ENCODE assay signal across 1 cellular context in the genomic region with DNA sequence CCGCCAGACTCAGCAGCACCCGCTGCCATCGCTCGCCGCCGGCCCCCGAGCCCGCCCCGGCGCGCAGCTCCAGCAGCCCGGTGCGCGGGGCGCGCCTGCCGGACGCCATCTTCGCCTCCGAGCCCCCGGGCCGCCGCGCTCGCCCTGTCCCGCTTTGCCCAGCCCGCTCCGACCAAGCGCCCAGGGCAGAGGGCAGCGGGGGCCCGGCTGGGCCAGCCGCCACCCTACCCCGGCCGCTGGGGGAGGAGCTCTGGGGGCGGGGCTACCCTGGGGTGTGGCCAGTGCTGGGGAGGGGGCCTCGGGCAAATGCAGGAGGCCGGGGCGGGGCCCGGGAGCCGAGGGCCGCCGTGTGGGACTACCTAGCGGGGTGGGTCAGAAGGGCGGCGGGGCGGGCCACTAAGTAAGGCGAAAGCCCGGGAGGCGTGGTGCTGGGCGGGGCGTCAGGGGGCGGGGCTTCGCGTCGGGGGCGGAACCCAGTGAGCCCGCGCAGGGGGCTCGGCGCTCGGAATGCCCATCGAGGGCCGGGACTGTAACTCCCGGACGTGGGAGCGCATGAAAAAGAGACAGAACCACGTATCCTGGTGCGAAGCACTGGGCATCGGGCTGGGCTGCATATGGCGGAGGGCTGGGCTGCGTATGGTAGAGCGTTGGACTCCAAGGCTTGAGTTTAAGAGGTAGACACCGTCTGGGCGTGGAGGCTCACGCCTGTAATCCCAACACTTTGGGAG.
TF ChIP-seq lines count a peak whose summit lies in the region.

A gene (minus strand): TSS at position 252 of the 728 bp plus-strand sequence. CDS start 143 bp downstream, at position 109.

TF ChIP-seq in HepG2, 621 proteins besides CTCF, POLR2A, EP300 and RAD21 (continued from another document and continues in another):
- TF ChIP-seq, protein P1, sequence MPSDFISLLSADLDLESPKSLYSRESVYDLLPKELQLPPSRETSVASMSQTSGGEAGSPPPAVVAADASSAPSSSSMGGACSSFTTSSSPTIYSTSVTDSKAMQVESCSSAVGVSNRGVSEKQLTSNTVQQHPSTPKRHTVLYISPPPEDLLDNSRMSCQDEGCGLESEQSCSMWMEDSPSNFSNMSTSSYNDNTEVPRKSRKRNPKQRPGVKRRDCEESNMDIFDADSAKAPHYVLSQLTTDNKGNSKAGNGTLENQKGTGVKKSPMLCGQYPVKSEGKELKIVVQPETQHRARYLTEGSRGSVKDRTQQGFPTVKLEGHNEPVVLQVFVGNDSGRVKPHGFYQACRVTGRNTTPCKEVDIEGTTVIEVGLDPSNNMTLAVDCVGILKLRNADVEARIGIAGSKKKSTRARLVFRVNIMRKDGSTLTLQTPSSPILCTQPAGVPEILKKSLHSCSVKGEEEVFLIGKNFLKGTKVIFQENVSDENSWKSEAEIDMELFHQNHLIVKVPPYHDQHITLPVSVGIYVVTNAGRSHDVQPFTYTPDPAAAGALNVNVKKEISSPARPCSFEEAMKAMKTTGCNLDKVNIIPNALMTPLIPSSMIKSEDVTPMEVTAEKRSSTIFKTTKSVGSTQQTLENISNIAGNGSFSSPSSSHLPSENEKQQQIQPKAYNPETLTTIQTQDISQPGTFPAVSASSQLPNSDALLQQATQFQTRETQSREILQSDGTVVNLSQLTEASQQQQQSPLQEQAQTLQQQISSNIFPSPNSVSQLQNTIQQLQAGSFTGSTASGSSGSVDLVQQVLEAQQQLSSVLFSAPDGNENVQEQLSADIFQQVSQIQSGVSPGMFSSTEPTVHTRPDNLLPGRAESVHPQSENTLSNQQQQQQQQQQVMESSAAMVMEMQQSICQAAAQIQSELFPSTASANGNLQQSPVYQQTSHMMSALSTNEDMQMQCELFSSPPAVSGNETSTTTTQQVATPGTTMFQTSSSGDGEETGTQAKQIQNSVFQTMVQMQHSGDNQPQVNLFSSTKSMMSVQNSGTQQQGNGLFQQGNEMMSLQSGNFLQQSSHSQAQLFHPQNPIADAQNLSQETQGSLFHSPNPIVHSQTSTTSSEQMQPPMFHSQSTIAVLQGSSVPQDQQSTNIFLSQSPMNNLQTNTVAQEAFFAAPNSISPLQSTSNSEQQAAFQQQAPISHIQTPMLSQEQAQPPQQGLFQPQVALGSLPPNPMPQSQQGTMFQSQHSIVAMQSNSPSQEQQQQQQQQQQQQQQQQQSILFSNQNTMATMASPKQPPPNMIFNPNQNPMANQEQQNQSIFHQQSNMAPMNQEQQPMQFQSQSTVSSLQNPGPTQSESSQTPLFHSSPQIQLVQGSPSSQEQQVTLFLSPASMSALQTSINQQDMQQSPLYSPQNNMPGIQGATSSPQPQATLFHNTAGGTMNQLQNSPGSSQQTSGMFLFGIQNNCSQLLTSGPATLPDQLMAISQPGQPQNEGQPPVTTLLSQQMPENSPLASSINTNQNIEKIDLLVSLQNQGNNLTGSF (CRISPR knock-in tag; IDR thresholded peaks at IDR 0.05), result peak; percentile 57; the same call in 1 of the 2 replicates
- TF ChIP-seq ZNF569 (CRISPR knock-in tag; IDR thresholded peaks at IDR 0.05; ENCODE audit: borderline replicate concordance), result no peak
- TF ChIP-seq MLLT10 (CRISPR knock-in tag; IDR thresholded peaks at IDR 0.05), result no peak
- TF ChIP-seq MBNL3 (CRISPR knock-in tag; conservative IDR thresholded peaks at IDR 0.05), result no peak
- TF ChIP-seq ATF1 (CRISPR knock-in tag; IDR thresholded peaks at IDR 0.05), result no peak
- no peak for TF ChIP-seq NR3C1 (CRISPR knock-in tag; IDR thresholded peaks at IDR 0.05)
- no peak for TF ChIP-seq CCAR2 (optimal IDR thresholded peaks at IDR 0.05; ENCODE audit: low read depth, low read length)
- TF ChIP-seq, protein P2, sequence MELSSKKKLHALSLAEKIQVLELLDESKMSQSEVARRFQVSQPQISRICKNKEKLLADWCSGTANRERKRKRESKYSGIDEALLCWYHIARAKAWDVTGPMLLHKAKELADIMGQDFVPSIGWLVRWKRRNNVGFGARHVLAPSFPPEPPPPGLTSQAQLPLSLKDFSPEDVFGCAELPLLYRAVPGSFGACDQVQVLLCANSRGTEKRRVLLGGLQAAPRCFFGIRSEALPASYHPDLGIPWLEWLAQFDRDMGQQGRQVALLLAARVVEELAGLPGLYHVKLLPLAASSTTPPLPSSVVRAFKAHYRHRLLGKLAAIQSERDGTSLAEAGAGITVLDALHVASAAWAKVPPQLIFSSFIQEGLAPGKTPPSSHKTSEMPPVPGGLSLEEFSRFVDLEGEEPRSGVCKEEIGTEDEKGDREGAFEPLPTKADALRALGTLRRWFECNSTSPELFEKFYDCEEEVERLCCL (CRISPR knock-in tag; IDR thresholded peaks at IDR 0.05; ENCODE audit: borderline replicate concordance), result 0 out of 2 replicates have a peak, but pooled peaks have one; percentile 32
- TF ChIP-seq ZNF850 (CRISPR knock-in tag; conservative IDR thresholded peaks at IDR 0.05), result no peak
- no peak for TF ChIP-seq ZBTB20 (CRISPR knock-in tag; IDR thresholded peaks at IDR 0.05; ENCODE audit: borderline replicate concordance, low read depth)
- TF ChIP-seq ZNF484 (CRISPR knock-in tag; IDR thresholded peaks at IDR 0.05; ENCODE audit: borderline replicate concordance, low read depth), result no peak; the same call in 1 of the 2 replicates
- peak; percentile 74; the same call in 1 of the 2 replicates for TF ChIP-seq MEIS1 (CRISPR knock-in tag; IDR thresholded peaks at IDR 0.05; ENCODE audit: borderline replicate concordance)
- TF ChIP-seq NAIF1 (CRISPR knock-in tag; IDR thresholded peaks at IDR 0.05; ENCODE audit: borderline replicate concordance), result no peak
- TF ChIP-seq GABPB1 (CRISPR knock-in tag; IDR thresholded peaks at IDR 0.05), result peak; percentile 43; the same call in 1 of the 2 replicates
- TF ChIP-seq, protein P3, sequence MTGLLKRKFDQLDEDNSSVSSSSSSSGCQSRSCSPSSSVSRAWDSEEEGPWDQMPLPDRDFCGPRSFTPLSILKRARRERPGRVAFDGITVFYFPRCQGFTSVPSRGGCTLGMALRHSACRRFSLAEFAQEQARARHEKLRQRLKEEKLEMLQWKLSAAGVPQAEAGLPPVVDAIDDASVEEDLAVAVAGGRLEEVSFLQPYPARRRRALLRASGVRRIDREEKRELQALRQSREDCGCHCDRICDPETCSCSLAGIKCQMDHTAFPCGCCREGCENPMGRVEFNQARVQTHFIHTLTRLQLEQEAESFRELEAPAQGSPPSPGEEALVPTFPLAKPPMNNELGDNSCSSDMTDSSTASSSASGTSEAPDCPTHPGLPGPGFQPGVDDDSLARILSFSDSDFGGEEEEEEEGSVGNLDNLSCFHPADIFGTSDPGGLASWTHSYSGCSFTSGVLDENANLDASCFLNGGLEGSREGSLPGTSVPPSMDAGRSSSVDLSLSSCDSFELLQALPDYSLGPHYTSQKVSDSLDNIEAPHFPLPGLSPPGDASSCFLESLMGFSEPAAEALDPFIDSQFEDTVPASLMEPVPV (CRISPR knock-in tag; IDR thresholded peaks at IDR 0.05), result peak; percentile 59
- TF ChIP-seq, protein P4, sequence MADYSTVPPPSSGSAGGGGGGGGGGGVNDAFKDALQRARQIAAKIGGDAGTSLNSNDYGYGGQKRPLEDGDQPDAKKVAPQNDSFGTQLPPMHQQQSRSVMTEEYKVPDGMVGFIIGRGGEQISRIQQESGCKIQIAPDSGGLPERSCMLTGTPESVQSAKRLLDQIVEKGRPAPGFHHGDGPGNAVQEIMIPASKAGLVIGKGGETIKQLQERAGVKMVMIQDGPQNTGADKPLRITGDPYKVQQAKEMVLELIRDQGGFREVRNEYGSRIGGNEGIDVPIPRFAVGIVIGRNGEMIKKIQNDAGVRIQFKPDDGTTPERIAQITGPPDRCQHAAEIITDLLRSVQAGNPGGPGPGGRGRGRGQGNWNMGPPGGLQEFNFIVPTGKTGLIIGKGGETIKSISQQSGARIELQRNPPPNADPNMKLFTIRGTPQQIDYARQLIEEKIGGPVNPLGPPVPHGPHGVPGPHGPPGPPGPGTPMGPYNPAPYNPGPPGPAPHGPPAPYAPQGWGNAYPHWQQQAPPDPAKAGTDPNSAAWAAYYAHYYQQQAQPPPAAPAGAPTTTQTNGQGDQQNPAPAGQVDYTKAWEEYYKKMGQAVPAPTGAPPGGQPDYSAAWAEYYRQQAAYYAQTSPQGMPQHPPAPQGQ (CRISPR knock-in tag; IDR thresholded peaks at IDR 0.05; ENCODE audit: borderline replicate concordance), result no peak
- TF ChIP-seq ATAD3A (CRISPR knock-in tag; IDR thresholded peaks at IDR 0.05), result no peak
- no peak for TF ChIP-seq RBM22 (optimal IDR thresholded peaks at IDR 0.05; ENCODE audit: low read length)
- TF ChIP-seq, protein P5, sequence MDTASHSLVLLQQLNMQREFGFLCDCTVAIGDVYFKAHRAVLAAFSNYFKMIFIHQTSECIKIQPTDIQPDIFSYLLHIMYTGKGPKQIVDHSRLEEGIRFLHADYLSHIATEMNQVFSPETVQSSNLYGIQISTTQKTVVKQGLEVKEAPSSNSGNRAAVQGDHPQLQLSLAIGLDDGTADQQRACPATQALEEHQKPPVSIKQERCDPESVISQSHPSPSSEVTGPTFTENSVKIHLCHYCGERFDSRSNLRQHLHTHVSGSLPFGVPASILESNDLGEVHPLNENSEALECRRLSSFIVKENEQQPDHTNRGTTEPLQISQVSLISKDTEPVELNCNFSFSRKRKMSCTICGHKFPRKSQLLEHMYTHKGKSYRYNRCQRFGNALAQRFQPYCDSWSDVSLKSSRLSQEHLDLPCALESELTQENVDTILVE (CRISPR knock-in tag; IDR thresholded peaks at IDR 0.05), result 0 out of 2 replicates have a peak, but pooled peaks have one; percentile 3
- TF ChIP-seq ZNF367 (CRISPR knock-in tag; IDR thresholded peaks at IDR 0.05; ENCODE audit: borderline replicate concordance), result no peak
- no peak for TF ChIP-seq LCORL (IDR thresholded peaks at IDR 0.05)
- no peak for TF ChIP-seq LCORL (CRISPR knock-in tag; IDR thresholded peaks at IDR 0.05)
- TF ChIP-seq ZNF230 (CRISPR knock-in tag; IDR thresholded peaks at IDR 0.05), result no peak
- peak; percentile 24; the same call in 1 of the 2 replicates for TF ChIP-seq HOXA3 (CRISPR knock-in tag; IDR thresholded peaks at IDR 0.05)
- no peak for TF ChIP-seq THYN1 (CRISPR knock-in tag; IDR thresholded peaks at IDR 0.05; ENCODE audit: borderline replicate concordance, low read depth)
- TF ChIP-seq KDM3A (CRISPR knock-in tag; IDR thresholded peaks at IDR 0.05; ENCODE audit: low read depth), result no peak
- TF ChIP-seq ZKSCAN8 (CRISPR knock-in tag; IDR thresholded peaks at IDR 0.05; ENCODE audit: borderline replicate concordance), result no peak
- TF ChIP-seq ZNF678 (CRISPR knock-in tag; IDR thresholded peaks at IDR 0.05), result peak; percentile 83; the same call in 1 of the 2 replicates
- TF ChIP-seq, protein P6, sequence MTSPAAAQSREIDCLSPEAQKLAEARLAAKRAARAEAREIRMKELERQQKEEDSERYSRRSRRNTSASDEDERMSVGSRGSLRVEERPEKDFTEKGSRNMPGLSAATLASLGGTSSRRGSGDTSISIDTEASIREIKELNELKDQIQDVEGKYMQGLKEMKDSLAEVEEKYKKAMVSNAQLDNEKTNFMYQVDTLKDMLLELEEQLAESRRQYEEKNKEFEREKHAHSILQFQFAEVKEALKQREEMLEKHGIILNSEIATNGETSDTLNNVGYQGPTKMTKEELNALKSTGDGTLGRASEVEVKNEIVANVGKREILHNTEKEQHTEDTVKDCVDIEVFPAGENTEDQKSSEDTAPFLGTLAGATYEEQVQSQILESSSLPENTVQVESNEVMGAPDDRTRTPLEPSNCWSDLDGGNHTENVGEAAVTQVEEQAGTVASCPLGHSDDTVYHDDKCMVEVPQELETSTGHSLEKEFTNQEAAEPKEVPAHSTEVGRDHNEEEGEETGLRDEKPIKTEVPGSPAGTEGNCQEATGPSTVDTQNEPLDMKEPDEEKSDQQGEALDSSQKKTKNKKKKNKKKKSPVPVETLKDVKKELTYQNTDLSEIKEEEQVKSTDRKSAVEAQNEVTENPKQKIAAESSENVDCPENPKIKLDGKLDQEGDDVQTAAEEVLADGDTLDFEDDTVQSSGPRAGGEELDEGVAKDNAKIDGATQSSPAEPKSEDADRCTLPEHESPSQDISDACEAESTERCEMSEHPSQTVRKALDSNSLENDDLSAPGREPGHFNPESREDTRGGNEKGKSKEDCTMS (CRISPR knock-in tag; conservative IDR thresholded peaks at IDR 0.05), result no peak; the same call in 1 of the 2 replicates
- peak; percentile 51; the same call in 1 of the 2 replicates for TF ChIP-seq SIN3A (IDR thresholded peaks at IDR 0.05; ENCODE audit: borderline replicate concordance, low read depth, low read length)
- TF ChIP-seq, protein P7, sequence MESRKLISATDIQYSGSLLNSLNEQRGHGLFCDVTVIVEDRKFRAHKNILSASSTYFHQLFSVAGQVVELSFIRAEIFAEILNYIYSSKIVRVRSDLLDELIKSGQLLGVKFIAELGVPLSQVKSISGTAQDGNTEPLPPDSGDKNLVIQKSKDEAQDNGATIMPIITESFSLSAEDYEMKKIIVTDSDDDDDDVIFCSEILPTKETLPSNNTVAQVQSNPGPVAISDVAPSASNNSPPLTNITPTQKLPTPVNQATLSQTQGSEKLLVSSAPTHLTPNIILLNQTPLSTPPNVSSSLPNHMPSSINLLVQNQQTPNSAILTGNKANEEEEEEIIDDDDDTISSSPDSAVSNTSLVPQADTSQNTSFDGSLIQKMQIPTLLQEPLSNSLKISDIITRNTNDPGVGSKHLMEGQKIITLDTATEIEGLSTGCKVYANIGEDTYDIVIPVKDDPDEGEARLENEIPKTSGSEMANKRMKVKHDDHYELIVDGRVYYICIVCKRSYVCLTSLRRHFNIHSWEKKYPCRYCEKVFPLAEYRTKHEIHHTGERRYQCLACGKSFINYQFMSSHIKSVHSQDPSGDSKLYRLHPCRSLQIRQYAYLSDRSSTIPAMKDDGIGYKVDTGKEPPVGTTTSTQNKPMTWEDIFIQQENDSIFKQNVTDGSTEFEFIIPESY (CRISPR knock-in tag; IDR thresholded peaks at IDR 0.05), result no peak
- TF ChIP-seq, protein P8, sequence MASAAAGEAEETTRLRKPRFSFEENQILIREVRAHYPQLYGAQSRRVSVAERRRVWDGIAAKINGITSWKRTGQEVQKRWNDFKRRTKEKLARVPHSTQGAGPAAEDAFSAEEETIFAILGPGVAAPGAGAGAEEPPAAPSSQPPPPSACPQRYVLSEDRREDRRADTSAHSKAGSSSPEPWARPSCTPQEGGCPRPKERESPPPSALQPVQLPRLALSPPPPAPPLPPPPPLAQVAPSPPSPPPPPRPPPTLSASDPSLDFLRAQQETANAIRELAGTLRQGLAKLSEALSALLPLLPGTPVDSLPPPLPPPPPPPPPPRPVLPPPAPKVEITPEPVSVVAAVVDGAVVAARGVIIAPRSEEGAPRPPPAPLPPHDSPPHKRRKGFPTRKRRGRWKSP (CRISPR knock-in tag; IDR thresholded peaks at IDR 0.05), result peak; percentile 69; the same call in 1 of the 2 replicates
- TF ChIP-seq, protein P9, sequence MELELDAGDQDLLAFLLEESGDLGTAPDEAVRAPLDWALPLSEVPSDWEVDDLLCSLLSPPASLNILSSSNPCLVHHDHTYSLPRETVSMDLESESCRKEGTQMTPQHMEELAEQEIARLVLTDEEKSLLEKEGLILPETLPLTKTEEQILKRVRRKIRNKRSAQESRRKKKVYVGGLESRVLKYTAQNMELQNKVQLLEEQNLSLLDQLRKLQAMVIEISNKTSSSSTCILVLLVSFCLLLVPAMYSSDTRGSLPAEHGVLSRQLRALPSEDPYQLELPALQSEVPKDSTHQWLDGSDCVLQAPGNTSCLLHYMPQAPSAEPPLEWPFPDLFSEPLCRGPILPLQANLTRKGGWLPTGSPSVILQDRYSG (CRISPR knock-in tag; IDR thresholded peaks at IDR 0.05), result no peak
- TF ChIP-seq KLF9 (CRISPR knock-in tag; IDR thresholded peaks at IDR 0.05; ENCODE audit: low read depth), result no peak
- TF ChIP-seq, protein P10, sequence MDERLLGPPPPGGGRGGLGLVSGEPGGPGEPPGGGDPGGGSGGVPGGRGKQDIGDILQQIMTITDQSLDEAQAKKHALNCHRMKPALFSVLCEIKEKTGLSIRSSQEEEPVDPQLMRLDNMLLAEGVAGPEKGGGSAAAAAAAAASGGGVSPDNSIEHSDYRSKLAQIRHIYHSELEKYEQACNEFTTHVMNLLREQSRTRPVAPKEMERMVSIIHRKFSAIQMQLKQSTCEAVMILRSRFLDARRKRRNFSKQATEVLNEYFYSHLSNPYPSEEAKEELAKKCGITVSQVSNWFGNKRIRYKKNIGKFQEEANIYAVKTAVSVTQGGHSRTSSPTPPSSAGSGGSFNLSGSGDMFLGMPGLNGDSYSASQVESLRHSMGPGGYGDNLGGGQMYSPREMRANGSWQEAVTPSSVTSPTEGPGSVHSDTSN (CRISPR knock-in tag; IDR thresholded peaks at IDR 0.05), result no peak
- TF ChIP-seq ONECUT2 (CRISPR knock-in tag; IDR thresholded peaks at IDR 0.05), result no peak
